8 cellular contexts compared by ENCODE assay signal in the genomic region with DNA sequence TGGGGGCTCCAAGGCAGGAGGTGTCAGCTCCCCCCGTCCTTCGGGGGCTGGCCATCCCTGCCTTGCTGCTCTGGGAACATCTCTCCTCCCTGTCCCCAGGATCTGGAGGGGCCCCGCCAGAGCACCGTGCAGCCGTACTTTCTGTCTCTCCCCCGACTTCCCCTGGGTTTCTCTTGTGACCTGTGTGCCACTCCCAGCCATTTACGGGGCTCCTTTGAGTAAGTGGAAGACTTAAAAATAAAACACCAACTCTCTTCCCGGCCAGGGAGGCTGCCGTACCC.
DNase-seq lines count a peak whose midpoint lies in the region; ATAC-seq and TF ChIP-seq lines count a peak whose summit lies in the region.

No MANE protein-coding gene starts in this region.

- H3K36me3 Mint-ChIP-seq in stimulated activated naive CD8-positive, alpha-beta T cell treated with anti-CD3 and anti-CD28 coated beads, Interleukin-15, Interleukin-2, amounts not matched to agents 100 ng/mL and 50 ng/mL, for 24 hours (ENCODE audit: low read depth) = no peaks in the 10 kb centered on the region
- H3K36me3 Mint-ChIP-seq in mesothelial cell of epicardium = no peaks in the 10 kb centered on the region

- peaks cover 45% of the 10 kb centered on the region for H3K4me1 Mint-ChIP-seq in stimulated activated naive CD8-positive, alpha-beta T cell treated with anti-CD3 and anti-CD28 coated beads, Interleukin-15, Interleukin-2, amounts not matched to agents 100 ng/mL and 50 ng/mL, for 24 hours (ENCODE audit: low read depth)
- H3K4me1 Mint-ChIP-seq in stimulated activated naive CD8-positive, alpha-beta T cell treated with anti-CD3 and anti-CD28 coated beads, Interleukin-15, amount 100 ng/mL, for 72 hours = peaks cover 62% of the 10 kb centered on the region
- H3K4me1 Mint-ChIP-seq in mesothelial cell of epicardium = peaks cover 40% of the 10 kb centered on the region

- no peaks in the 10 kb centered on the region for H3K27me3 ChIP-seq in breast epithelium

- no peak for TF ChIP-seq POLR2A in breast epithelium (IDR thresholded peaks at IDR 0.05)
- no peak for TF ChIP-seq POLR2A in erythroblast (IDR thresholded peaks at IDR 0.05; ENCODE audit: low read length)

- H3K4me1 ChIP-seq in breast epithelium = peaks cover 12 to 25% of the 10 kb centered on the region in 2 donors

- no peak for DNase-seq in stimulated activated naive CD8-positive, alpha-beta T cell treated with anti-CD3 and anti-CD28 coated beads, Interleukin-15, amount 100 ng/mL, for 72 hours
- DNase-seq in breast epithelium (ENCODE audit: low spot score in 2 of 2) = no peak
- DNase-seq in mesothelial cell of epicardium (ENCODE audit: low spot score in 2 of 2, unreplicated experiment in 2 of 2) = no peak
- no peak for DNase-seq in activated CD4-positive, CD25-positive, alpha-beta regulatory T cell treated with anti-CD3 and anti-CD28 coated beads, Interleukin-2, amount 50 U/mL, for 72 hours
- no peak for DNase-seq in erythroblast (lab: John Stamatoyannopoulos, UW)
- DNase-seq in NK-92 (lab: John Stamatoyannopoulos, UW; ENCODE audit: unreplicated experiment) = no peak

- H3K27ac ChIP-seq in breast epithelium = peak overlapping the region; percentile 81 to 94

- no peak overlapping the region for H3K27ac Mint-ChIP-seq in stimulated activated naive CD8-positive, alpha-beta T cell treated with anti-CD3 and anti-CD28 coated beads, Interleukin-15, Interleukin-2, amounts not matched to agents 100 ng/mL and 50 ng/mL, for 24 hours
- peak overlapping the region in 1 of 2 donors; percentile 82 for H3K27ac Mint-ChIP-seq in stimulated activated naive CD8-positive, alpha-beta T cell treated with anti-CD3 and anti-CD28 coated beads, Interleukin-15, amount 100 ng/mL, for 72 hours
- peak overlapping the region; percentile 69 for H3K27ac Mint-ChIP-seq in mesothelial cell of epicardium

- H3K9me3 ChIP-seq in breast epithelium = no peaks in the 10 kb centered on the region

- intact Hi-C loops in breast epithelium (cut with DNase I; ENCODE audit: low total_unique reads) = no loop called here

- TF ChIP-seq CTCF in breast epithelium (IDR thresholded peaks at IDR 0.05) (no peak), mesothelial cell of epicardium (IDR thresholded peaks at IDR 0.05; ENCODE audit: unreplicated experiment) (no peak)

- ATAC-seq in stimulated activated naive CD8-positive, alpha-beta T cell treated with anti-CD3 and anti-CD28 coated beads, Interleukin-15, amount 100 ng/mL, for 72 hours = no peak
- ATAC-seq in HG02571 (IDR thresholded peaks at IDR 0.05; ENCODE audit: unreplicated experiment) = no peak

- no peak overlapping the region for H3K4me3 ChIP-seq in breast epithelium

- H3K4me3 Mint-ChIP-seq in stimulated activated naive CD8-positive, alpha-beta T cell treated with anti-CD3 and anti-CD28 coated beads, Interleukin-15, Interleukin-2, amounts not matched to agents 100 ng/mL and 50 ng/mL, for 24 hours = peak overlapping the region; percentile 30
- peak overlapping the region in 1 of 2 donors; percentile 39 for H3K4me3 Mint-ChIP-seq in stimulated activated naive CD8-positive, alpha-beta T cell treated with anti-CD3 and anti-CD28 coated beads, Interleukin-15, amount 100 ng/mL, for 72 hours
- no peak overlapping the region for H3K4me3 Mint-ChIP-seq in mesothelial cell of epicardium

- no peaks in the 10 kb centered on the region for H3K9me3 Mint-ChIP-seq in stimulated activated naive CD8-positive, alpha-beta T cell treated with anti-CD3 and anti-CD28 coated beads, Interleukin-15, Interleukin-2, amounts not matched to agents 100 ng/mL and 50 ng/mL, for 24 hours
- no peaks in the 10 kb centered on the region for H3K9me3 Mint-ChIP-seq in stimulated activated naive CD8-positive, alpha-beta T cell treated with anti-CD3 and anti-CD28 coated beads, Interleukin-15, amount 100 ng/mL, for 72 hours
- no peaks in the 10 kb centered on the region for H3K9me3 Mint-ChIP-seq in mesothelial cell of epicardium

- no peaks in the 10 kb centered on the region for H3K36me3 ChIP-seq in breast epithelium

- no peaks in the 10 kb centered on the region for H3K27me3 Mint-ChIP-seq in stimulated activated naive CD8-positive, alpha-beta T cell treated with anti-CD3 and anti-CD28 coated beads, Interleukin-15, Interleukin-2, amounts not matched to agents 100 ng/mL and 50 ng/mL, for 24 hours
- H3K27me3 Mint-ChIP-seq in stimulated activated naive CD8-positive, alpha-beta T cell treated with anti-CD3 and anti-CD28 coated beads, Interleukin-15, amount 100 ng/mL, for 72 hours = peaks cover 8% of the 10 kb centered on the region
- H3K27me3 Mint-ChIP-seq in mesothelial cell of epicardium (ENCODE audit: low read depth) = no peaks in the 10 kb centered on the region
